ENCODE assay signal across 11 cellular contexts in the genomic region with DNA sequence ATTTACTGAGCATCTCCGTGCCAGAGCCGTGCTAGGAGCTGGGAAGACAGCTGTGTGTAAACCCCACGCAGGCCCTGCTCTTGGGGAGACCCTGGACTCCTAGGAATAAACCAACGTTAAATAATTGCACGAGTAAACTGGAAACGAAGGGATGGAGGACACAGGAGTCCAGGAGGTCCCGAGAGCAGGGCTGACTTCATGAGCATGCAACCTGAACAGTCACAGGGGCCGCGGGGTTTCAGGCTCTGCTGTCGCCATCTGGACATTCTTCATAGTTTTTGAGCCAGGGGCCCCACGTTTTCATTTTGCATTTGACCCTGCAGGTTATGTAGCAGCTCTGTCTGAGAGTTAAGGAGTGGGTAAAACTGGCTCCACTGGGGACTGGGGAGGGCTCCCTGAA.
DNase-seq lines count a peak whose midpoint lies in the region; ATAC-seq and TF ChIP-seq lines count a peak whose summit lies in the region.
"Had no signal": no experiment of that assay in that cellular context is flagged by ENCODE, and none has a peak within 500 bp of the region (broad histone marks: within the 10 kb centered on the region; RNA-seq: fewer than 3 reads in every experiment).

No MANE protein-coding gene starts in this region.

- H3K36me3 Mint-ChIP-seq in brain: peaks cover 13% of the 10 kb centered on the region

- H3K4me1 ChIP-seq in right atrium auricular region: peaks cover 0 to 67% of the 10 kb centered on the region in 2 donors
- peaks cover 12% of the 10 kb centered on the region for H3K4me1 ChIP-seq in ovary (ENCODE audit: insufficient read depth)
- H3K4me1 ChIP-seq in upper lobe of left lung: peaks cover 24 to 42% (median 35%) of the 10 kb centered on the region in 4 donors

- H3K27ac Mint-ChIP-seq in brain: peak overlapping the region; percentile 85 to 99 (median 93)
- H3K27ac Mint-ChIP-seq: activated naive CD8-positive, alpha-beta T cell treated with anti-CD3 and anti-CD28 coated beads, Interleukin-2, amount 50 U/mL, for 24 hours had no signal

- TF ChIP-seq EP300 in ovary (IDR thresholded peaks at IDR 0.05) (no peak), upper lobe of left lung (IDR thresholded peaks at IDR 0.05) (no peak)

- peaks cover 0 to 2% (median 0%) of the 10 kb centered on the region in 5 experiments for H3K9me3 Mint-ChIP-seq in brain
- H3K9me3 Mint-ChIP-seq: activated naive CD8-positive, alpha-beta T cell treated with anti-CD3 and anti-CD28 coated beads, Interleukin-2, amount 50 U/mL, for 24 hours had no signal

- peaks cover 27% of the 10 kb centered on the region for H3K36me3 ChIP-seq in right atrium auricular region
- H3K36me3 ChIP-seq in ovary: no peaks in the 10 kb centered on the region
- H3K36me3 ChIP-seq in upper lobe of left lung: peaks cover 0 to 25% (median 20%) of the 10 kb centered on the region in 4 donors

- DNase-seq in right atrium auricular region (ENCODE audit: low spot score) (no peak), ovary (peak in 2 of 5 donors; percentile 32), upper lobe of left lung (no peak), Kasumi-1 (lab: John Stamatoyannopoulos, UW) (no peak)
- DNase-seq: activated naive CD8-positive, alpha-beta T cell treated with anti-CD3 and anti-CD28 coated beads, Interleukin-2, amount 50 U/mL, for 24 hours; NCI-H510A; SHP77 treated with DMSO at 0.1 percent for 48 hours; stimulated activated CD4-positive, alpha-beta T cell treated with anti-CD3 and anti-CD28 coated beads, Interleukin-15, amount 100 ng/mL, for 24 hours had no signal

- intact Hi-C loops in ovary (cut with DNase I): loop anchor here in 1 of 4 donors (2.0 kb wide), 1 partner anchor 63 kb away; a partner anchor contains a TSS

- H3K27ac ChIP-seq in right atrium auricular region (peak overlapping the region; percentile 84 to 89), ovary (peak overlapping the region; percentile 87 to 90), upper lobe of left lung (peak overlapping the region; percentile 74 to 85 (median 78))

- no peaks in the 10 kb centered on the region for H3K9me3 ChIP-seq in right atrium auricular region
- H3K9me3 ChIP-seq in ovary: no peaks in the 10 kb centered on the region
- H3K9me3 ChIP-seq in upper lobe of left lung: no peaks in the 10 kb centered on the region

- ATAC-seq in upper lobe of left lung (ENCODE audit: low FRiP score in 2 of 2) (no peak), GM21717 (IDR thresholded peaks at IDR 0.05; ENCODE audit: unreplicated experiment) (no peak)
- ATAC-seq in activated CD4-positive, CD25-positive, alpha-beta regulatory T cell treated with anti-CD3 and anti-CD28 coated beads, Interleukin-2, amount 50 U/mL, for 24 hours: no peak
- ATAC-seq: activated naive CD8-positive, alpha-beta T cell treated with anti-CD3 and anti-CD28 coated beads, Interleukin-2, amount 50 U/mL, for 24 hours had no signal

- TF ChIP-seq CTCF in brain (conservative IDR thresholded peaks at IDR 0.05) (no peak), right atrium auricular region (IDR thresholded peaks at IDR 0.05) (no peak), ovary (IDR thresholded peaks at IDR 0.05) (no peak), upper lobe of left lung (IDR thresholded peaks at IDR 0.05) (no peak)

- H3K4me1 Mint-ChIP-seq in brain: peaks cover 44% of the 10 kb centered on the region

- H3K27me3 Mint-ChIP-seq in brain: peaks cover 2% of the 10 kb centered on the region
- H3K27me3 Mint-ChIP-seq: activated naive CD8-positive, alpha-beta T cell treated with anti-CD3 and anti-CD28 coated beads, Interleukin-2, amount 50 U/mL, for 24 hours had no signal

- peak overlapping the region; percentile 60 to 77 (median 62) for H3K4me3 Mint-ChIP-seq in brain
- H3K4me3 Mint-ChIP-seq: activated naive CD8-positive, alpha-beta T cell treated with anti-CD3 and anti-CD28 coated beads, Interleukin-2, amount 50 U/mL, for 24 hours had no signal

- H3K4me3 ChIP-seq in right atrium auricular region (peak overlapping the region; percentile 7 to 30), ovary (no peak overlapping the region), upper lobe of left lung (peak overlapping the region in 2 of 4 donors; percentile 23 to 26)

- TF ChIP-seq POLR2A in ovary (IDR thresholded peaks at IDR 0.05) (no peak), upper lobe of left lung (IDR thresholded peaks at IDR 0.05) (no peak)

- no peaks in the 10 kb centered on the region for H3K27me3 ChIP-seq in right atrium auricular region
- H3K27me3 ChIP-seq in ovary: no peaks in the 10 kb centered on the region
- H3K27me3 ChIP-seq in upper lobe of left lung: no peaks in the 10 kb centered on the region

- 12 to 22% (median 16%) methylated on average over 11 of the region's 11 CpGs for WGBS in ovary, 3 donors
- WGBS in upper lobe of left lung, 2 donors: 44 to 57% methylated on average over 10 to 11 of the region's 11 CpGs
